ENCODE assay signal across 8 cellular contexts in genomic region chr18:79679552-79680099, GRCh38. TPM values are rescaled to one million over a fixed set of nuclear protein-coding genes. Genes with fewer than 3 reads are reported as not detected.
DNase-seq lines count a peak whose midpoint lies in the region; ATAC-seq and TF ChIP-seq lines count a peak whose summit lies in the region.

CTDP1 (plus strand) TSS chr18:79679803; CDS start chr18:79679948, 145 bp downstream.

- ATAC-seq in stimulated activated naive CD8-positive, alpha-beta T cell treated with anti-CD3 and anti-CD28 coated beads, Interleukin-15, amount 100 ng/mL, for 72 hours, result peak; percentile 79

- TF ChIP-seq EP300 in neural cell (conservative IDR thresholded peaks at IDR 0.05; ENCODE audit: poor library complexity, severe bottlenecking), result peak; percentile 66

- peaks cover 60% of the 10 kb centered on the region for H3K4me1 Mint-ChIP-seq in stimulated activated naive CD8-positive, alpha-beta T cell treated with anti-CD3 and anti-CD28 coated beads, Interleukin-15, amount 100 ng/mL, for 72 hours

- no peaks in the 10 kb centered on the region for H3K27me3 Mint-ChIP-seq in stimulated activated naive CD8-positive, alpha-beta T cell treated with anti-CD3 and anti-CD28 coated beads, Interleukin-15, amount 100 ng/mL, for 72 hours

- WGBS in GM23248 (ENCODE audit: low coverage in 1 of 2, low lambda C conversion rate in 2 of 2, missing lambda C conversion rate in 2 of 2), 2 experiments, result 0 to 1% methylated on average over 43 to 53 of the region's 88 CpGs

- peak within 1 kb of the TSS; percentile 87 for H2AFZ ChIP-seq in GM23248
- H2AFZ ChIP-seq in neural cell (ENCODE audit: low read depth, low read length), result peak within 1 kb of the TSS; percentile 91

- H3K4me3 Mint-ChIP-seq in stimulated activated naive CD8-positive, alpha-beta T cell treated with anti-CD3 and anti-CD28 coated beads, Interleukin-15, amount 100 ng/mL, for 72 hours, result peak within 1 kb of the TSS; percentile 90 to 94

- H3K9ac ChIP-seq in GM23248 (peak within 1 kb of the TSS; percentile 96), neural cell (ENCODE audit: low read length) (peak within 1 kb of the TSS; percentile 90)

- in situ Hi-C loops in GM23248 (cut with MboI), result no loop called here

- DNase-seq in EH (ENCODE audit: low read depth), result peak; percentile 91
- DNase-seq in GM23248, result peak; percentile 98
- peak; percentile 75 to 85 for DNase-seq in Kasumi-1 (lab: John Stamatoyannopoulos, UW)
- DNase-seq in RWPE1 (ENCODE audit: low spot score), result peak; percentile 85
- peak; percentile 96 for DNase-seq in activated effector memory CD4-positive, alpha-beta T cell treated with anti-CD3 and anti-CD28 coated beads, Interleukin-2, amount 50 U/mL, for 16 hours
- peak; percentile 95 for DNase-seq in fibroblast of villous mesenchyme (ENCODE audit: low read depth)
- peak; percentile 86 to 91 for DNase-seq in stimulated activated naive CD8-positive, alpha-beta T cell treated with anti-CD3 and anti-CD28 coated beads, Interleukin-15, amount 100 ng/mL, for 72 hours

- TF ChIP-seq CTCF in RWPE1 (conservative IDR thresholded peaks at IDR 0.05; ENCODE audit: low read depth) (no peak), fibroblast of villous mesenchyme (IDR thresholded peaks at IDR 0.05; ENCODE audit: insufficient read depth, low read depth, low read length) (no peak), neural cell (IDR thresholded peaks at IDR 0.05; ENCODE audit: poor library complexity, severe bottlenecking) (no peak)

- peaks cover 67% of the 10 kb centered on the region for H3K79me2 ChIP-seq in GM23248 (ENCODE audit: insufficient read depth)
- peaks cover 36% of the 10 kb centered on the region for H3K79me2 ChIP-seq in neural cell (replicated peaks; ENCODE audit: insufficient read depth, low read length)

- H3K4me3 ChIP-seq in GM23248 (peak within 1 kb of the TSS; percentile 92), fibroblast of villous mesenchyme (ENCODE audit: low read depth, low read length) (peak within 1 kb of the TSS; percentile 90), neural cell (ENCODE audit: low read length) (peak within 1 kb of the TSS; percentile 97)

- H3F3A ChIP-seq in GM23248 (ENCODE audit: insufficient read depth), result no peaks in the 10 kb centered on the region
- no peaks in the 10 kb centered on the region for H3F3A ChIP-seq in neural cell (ENCODE audit: insufficient read depth, low read length, poor library complexity, severe bottlenecking)

- CTCF ChIA-PET in RWPE1 (lab: Yijun Ruan, JAX), result no interaction called here

- H4K20me1 ChIP-seq in GM23248 (ENCODE audit: insufficient read depth) (no peaks in the 10 kb centered on the region), neural cell (ENCODE audit: insufficient read depth) (no peaks in the 10 kb centered on the region)

- H3K9me2 ChIP-seq in GM23248 (ENCODE audit: insufficient read depth) (no peaks in the 10 kb centered on the region), neural cell (ENCODE audit: insufficient read depth, low read length) (no peaks in the 10 kb centered on the region)

- H3K27me3 ChIP-seq in GM23248 (replicated peaks; ENCODE audit: insufficient read depth), result no peaks in the 10 kb centered on the region
- H3K27me3 ChIP-seq in neural cell (ENCODE audit: insufficient read depth, low read depth, low read length), result no peaks in the 10 kb centered on the region

- POLR2A ChIA-PET in RWPE1 (lab: Yijun Ruan, JAX; ENCODE audit: low non-redundant PET), result no interaction called here

- TF ChIP-seq RAD21 in neural cell (conservative IDR thresholded peaks at IDR 0.05), result peak; percentile 30

- no peaks in the 10 kb centered on the region for H3K9me3 Mint-ChIP-seq in stimulated activated naive CD8-positive, alpha-beta T cell treated with anti-CD3 and anti-CD28 coated beads, Interleukin-15, amount 100 ng/mL, for 72 hours

- H3K36me3 ChIP-seq in GM23248 (ENCODE audit: low read depth) (no peaks in the 10 kb centered on the region), neural cell (ENCODE audit: insufficient read depth, low read length) (no peaks in the 10 kb centered on the region)

- H3K4me2 ChIP-seq in GM23248 (ENCODE audit: unreplicated experiment), result peak within 1 kb of the TSS; percentile 97
- peak within 1 kb of the TSS; percentile 95 for H3K4me2 ChIP-seq in neural cell (ENCODE audit: low read length)

- peaks cover 5% of the 10 kb centered on the region for H3K4me1 ChIP-seq in GM23248 (ENCODE audit: insufficient read depth)

- peak within 1 kb of the TSS; percentile 88 for H3K27ac ChIP-seq in GM23248
- H3K27ac ChIP-seq in RWPE1, result peak within 1 kb of the TSS; percentile 95
- H3K27ac ChIP-seq in neural cell (ENCODE audit: low read length), result peak within 1 kb of the TSS; percentile 94

- peak within 1 kb of the TSS; percentile 98 to 99 for H3K27ac Mint-ChIP-seq in stimulated activated naive CD8-positive, alpha-beta T cell treated with anti-CD3 and anti-CD28 coated beads, Interleukin-15, amount 100 ng/mL, for 72 hours

- H3K9me3 ChIP-seq in GM23248 (ENCODE audit: low read depth), result no peaks in the 10 kb centered on the region
- H3K9me3 ChIP-seq in neural cell (ENCODE audit: low read length), result peaks cover 1% of the 10 kb centered on the region

TF ChIP-seq in neural cell, 6 proteins besides CTCF, POLR2A, EP300 and RAD21:
- TF ChIP-seq, protein P1, sequence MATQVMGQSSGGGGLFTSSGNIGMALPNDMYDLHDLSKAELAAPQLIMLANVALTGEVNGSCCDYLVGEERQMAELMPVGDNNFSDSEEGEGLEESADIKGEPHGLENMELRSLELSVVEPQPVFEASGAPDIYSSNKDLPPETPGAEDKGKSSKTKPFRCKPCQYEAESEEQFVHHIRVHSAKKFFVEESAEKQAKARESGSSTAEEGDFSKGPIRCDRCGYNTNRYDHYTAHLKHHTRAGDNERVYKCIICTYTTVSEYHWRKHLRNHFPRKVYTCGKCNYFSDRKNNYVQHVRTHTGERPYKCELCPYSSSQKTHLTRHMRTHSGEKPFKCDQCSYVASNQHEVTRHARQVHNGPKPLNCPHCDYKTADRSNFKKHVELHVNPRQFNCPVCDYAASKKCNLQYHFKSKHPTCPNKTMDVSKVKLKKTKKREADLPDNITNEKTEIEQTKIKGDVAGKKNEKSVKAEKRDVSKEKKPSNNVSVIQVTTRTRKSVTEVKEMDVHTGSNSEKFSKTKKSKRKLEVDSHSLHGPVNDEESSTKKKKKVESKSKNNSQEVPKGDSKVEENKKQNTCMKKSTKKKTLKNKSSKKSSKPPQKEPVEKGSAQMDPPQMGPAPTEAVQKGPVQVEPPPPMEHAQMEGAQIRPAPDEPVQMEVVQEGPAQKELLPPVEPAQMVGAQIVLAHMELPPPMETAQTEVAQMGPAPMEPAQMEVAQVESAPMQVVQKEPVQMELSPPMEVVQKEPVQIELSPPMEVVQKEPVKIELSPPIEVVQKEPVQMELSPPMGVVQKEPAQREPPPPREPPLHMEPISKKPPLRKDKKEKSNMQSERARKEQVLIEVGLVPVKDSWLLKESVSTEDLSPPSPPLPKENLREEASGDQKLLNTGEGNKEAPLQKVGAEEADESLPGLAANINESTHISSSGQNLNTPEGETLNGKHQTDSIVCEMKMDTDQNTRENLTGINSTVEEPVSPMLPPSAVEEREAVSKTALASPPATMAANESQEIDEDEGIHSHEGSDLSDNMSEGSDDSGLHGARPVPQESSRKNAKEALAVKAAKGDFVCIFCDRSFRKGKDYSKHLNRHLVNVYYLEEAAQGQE (IDR thresholded peaks at IDR 0.05; ENCODE audit: borderline replicate concordance), result no peak
- TF ChIP-seq SMC3 (conservative IDR thresholded peaks at IDR 0.05; ENCODE audit: poor library complexity), result peak; percentile 45
- peak; percentile 85 for TF ChIP-seq MXI1 (conservative IDR thresholded peaks at IDR 0.05; ENCODE audit: poor library complexity, severe bottlenecking)
- no peak for TF ChIP-seq TAF1 (IDR thresholded peaks at IDR 0.05; ENCODE audit: low read depth)
- TF ChIP-seq POLR2AphosphoS5 (IDR thresholded peaks at IDR 0.05), result peak; percentile 81
- TF ChIP-seq EZH2 (IDR thresholded peaks at IDR 0.05; ENCODE audit: borderline replicate concordance, insufficient read depth, low read length, poor library complexity, severe bottlenecking), result no peak

RNA-seq across cellular contexts. Expression of gene CTDP1, which starts in this region (rescaled TPM):
- total RNA-seq in GM23248 (2014; rRNA removed; shearing (Covaris generic)), result 21.1 and 26.0 TPM in 2 replicates
- polyA plus RNA-seq in GM23248 (2016; fragmentation: Nextera tagmentation; extraction: Ambion mirVana), result 6.7 and 7.6 TPM in 2 replicates
- 20.7 and 21.3 TPM in 2 replicates for total RNA-seq in fibroblast of villous mesenchyme
- polyA plus RNA-seq in neural cell, result 20.7 and 22.3 TPM in 2 replicates
- polyA minus RNA-seq in neural cell, result 28.2 and 34.1 TPM in 2 replicates

Comparison
In these comparisons a context has a peak if more than half of its experiments do, and no peak if none do; other contexts are left out.
1. Peak in every context shown above with its lines: DNase-seq, ATAC-seq, H3K4me3 ChIP-seq and H3K27ac ChIP-seq.